In the genomic region with DNA sequence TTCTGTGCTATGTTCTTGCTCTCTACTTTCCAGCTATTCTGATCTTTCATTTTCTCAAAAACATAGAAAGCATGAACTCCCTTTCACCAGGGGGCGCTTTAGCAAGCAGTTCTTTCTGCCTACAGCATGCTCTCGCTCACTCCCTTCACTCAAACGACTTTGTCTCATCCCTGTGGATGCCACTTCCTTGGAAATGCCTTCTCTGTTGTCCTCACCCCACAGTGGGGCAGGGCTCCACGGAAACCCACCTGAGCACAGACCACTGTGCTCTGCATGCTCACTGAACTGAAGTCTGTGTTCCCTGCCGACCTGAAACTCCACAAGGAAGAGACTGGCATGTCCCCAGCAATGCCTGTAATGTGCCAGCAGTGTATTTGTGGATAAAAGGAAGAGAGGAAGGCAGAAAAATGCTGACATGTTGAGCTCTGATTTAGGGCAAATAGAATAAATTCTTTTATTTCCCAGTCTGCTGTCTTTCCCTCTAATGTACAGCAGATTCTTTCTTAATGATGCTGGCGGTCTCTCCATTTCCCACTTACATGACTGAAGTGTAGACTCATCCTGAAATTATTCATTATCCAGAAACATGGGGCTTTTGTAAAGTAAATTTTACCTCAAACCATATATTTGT, we compare ENCODE assay signal across 7 cellular contexts. TPM values are rescaled to one million over a fixed set of nuclear protein-coding genes. Genes with fewer than 3 reads are reported as not detected.
DNase-seq lines count a peak whose midpoint lies in the region; ATAC-seq and TF ChIP-seq lines count a peak whose summit lies in the region.

No MANE protein-coding gene starts in this region.

- H3K4me3 Mint-ChIP-seq in osteocyte (ENCODE audit: unreplicated experiment) (peak overlapping the region; percentile 72), immature natural killer cell (no peak overlapping the region)
- H3K4me3 Mint-ChIP-seq in CD4-positive, alpha-beta T cell, result no peak overlapping the region

- no peaks in the 10 kb centered on the region for H3K79me2 ChIP-seq in fibroblast of lung (ENCODE audit: control insufficient read depth, insufficient read depth, low read length)

- no peaks in the 10 kb centered on the region for H3K9me3 ChIP-seq in fibroblast of lung (ENCODE audit: control insufficient read depth, insufficient read depth, low read depth, low read length)
- H3K9me3 ChIP-seq in CD4-positive, alpha-beta T cell (ENCODE audit: control insufficient read depth, low read length), result peaks cover 7% of the 10 kb centered on the region

- H3K4me2 ChIP-seq in fibroblast of lung (ENCODE audit: extremely low read depth, insufficient read depth, low read length), result peak overlapping the region; percentile 94

- peak overlapping the region; percentile 31 to 37 (median 34) for H3K4me3 ChIP-seq in fibroblast of lung (replicated peaks in 1 of 4; ENCODE audit: control extremely low read depth in 1 of 4, insufficient read depth in 1 of 4, low read depth in 3 of 4, low read length in 4 of 4)

- H2AFZ ChIP-seq in fibroblast of lung (ENCODE audit: low read length), result peak overlapping the region; percentile 89

- no peak for ATAC-seq in CD4-positive, alpha-beta T cell (ENCODE audit: poor library complexity)

- peak overlapping the region; percentile 92 for H3K27ac Mint-ChIP-seq in osteocyte (ENCODE audit: unreplicated experiment)
- no peak overlapping the region for H3K27ac Mint-ChIP-seq in immature natural killer cell
- H3K27ac Mint-ChIP-seq in CD4-positive, alpha-beta T cell, result no peak overlapping the region

- peak overlapping the region; percentile 78 for H3K27ac ChIP-seq in fibroblast of lung (ENCODE audit: insufficient read depth, low read length)
- no peak overlapping the region for H3K27ac ChIP-seq in CD4-positive, alpha-beta T cell (ENCODE audit: low read depth, low read length)

- POLR2A ChIA-PET in CD4-positive, alpha-beta T cell (lab: Charles Lee), result no interaction called here

- H3K9me3 Mint-ChIP-seq in osteocyte (ENCODE audit: unreplicated experiment) (no peaks in the 10 kb centered on the region), immature natural killer cell (no peaks in the 10 kb centered on the region)
- H3K9me3 Mint-ChIP-seq in CD4-positive, alpha-beta T cell, result no peaks in the 10 kb centered on the region

- CTCF ChIA-PET in CD4-positive, alpha-beta T cell (lab: Charles Lee), result no interaction called here

- intact Hi-C loops in CD4-positive, alpha-beta T cell (cut with DNase I, micrococcal nuclease), result loop anchor here in 1 of 2 experiments (10.0 kb wide), 1 partner anchor 180 kb away; no protein-coding TSS in a partner anchor

- no peak overlapping the region for H3K9ac ChIP-seq in fibroblast of lung (ENCODE audit: insufficient read depth, low read length)

- H4K20me1 ChIP-seq in fibroblast of lung (ENCODE audit: control insufficient read depth, extremely low read depth, insufficient read depth, low read length), result no peaks in the 10 kb centered on the region

- H3K4me1 ChIP-seq in fibroblast of lung (ENCODE audit: control insufficient read depth, extremely low read depth, insufficient read depth, low read length), result peaks cover 5% of the 10 kb centered on the region

- H3K4me1 Mint-ChIP-seq in osteocyte (ENCODE audit: unreplicated experiment), result peaks cover 35% of the 10 kb centered on the region
- peaks cover 5 to 6% of the 10 kb centered on the region in 2 donors for H3K4me1 Mint-ChIP-seq in immature natural killer cell
- H3K4me1 Mint-ChIP-seq in CD4-positive, alpha-beta T cell (ENCODE audit: low read depth), result no peaks in the 10 kb centered on the region

- H3K27me3 Mint-ChIP-seq in osteocyte (ENCODE audit: unreplicated experiment) (no peaks in the 10 kb centered on the region), immature natural killer cell (ENCODE audit: low read depth in 3 of 3) (peaks cover 10 to 22% (median 20%) of the 10 kb centered on the region in 3 donors)
- peaks cover 60% of the 10 kb centered on the region for H3K27me3 Mint-ChIP-seq in CD4-positive, alpha-beta T cell

- no peaks in the 10 kb centered on the region for H3K27me3 ChIP-seq in fibroblast of lung (ENCODE audit: control insufficient read depth, insufficient read depth, low read length)
- H3K27me3 ChIP-seq in CD4-positive, alpha-beta T cell (ENCODE audit: control insufficient read depth, insufficient read depth, low read length), result peaks cover 43% of the 10 kb centered on the region

- DNase-seq in ELR (ENCODE audit: low read depth) (peak; percentile 74), HuH-7.5 (ENCODE audit: low spot score) (peak; percentile 59), SW480 (ENCODE audit: low spot score) (peak; percentile 63), fibroblast of lung (ENCODE audit: low read depth in 2 of 2) (peak; percentile 82 to 88), osteocyte (ENCODE audit: extremely low spot score, unreplicated experiment) (peak; percentile 86), immature natural killer cell (no peak)
- no peak for DNase-seq in CD4-positive, alpha-beta T cell

- no peaks in the 10 kb centered on the region for H3K36me3 ChIP-seq in fibroblast of lung (ENCODE audit: control insufficient read depth, insufficient read depth, low read length)

- H3K36me3 Mint-ChIP-seq in osteocyte (ENCODE audit: unreplicated experiment), result no peaks in the 10 kb centered on the region
- H3K36me3 Mint-ChIP-seq in immature natural killer cell, result no peaks in the 10 kb centered on the region
- H3K36me3 Mint-ChIP-seq in CD4-positive, alpha-beta T cell (ENCODE audit: low read depth), result no peaks in the 10 kb centered on the region

- TF ChIP-seq CTCF in fibroblast of lung (conservative IDR thresholded peaks at IDR 0.05 in 1 of 2, IDR thresholded peaks at IDR 0.05 in 1 of 2; ENCODE audit: low read depth in 1 of 2, low read length in 2 of 2) (peak; percentile 78 to 88), osteocyte (IDR thresholded peaks at IDR 0.05) (peak; percentile 92)
- no peak for TF ChIP-seq CTCF in CD4-positive, alpha-beta T cell (IDR thresholded peaks at IDR 0.05)

RNA-seq across cellular contexts. Expression of gene ROR2, which starts 4.9 kb away (rescaled TPM):
- 27.9 and 39.5 TPM in 2 replicates for total RNA-seq in fibroblast of lung
- polyA plus RNA-seq in fibroblast of lung, result 2.3 and 10.9 TPM in 2 replicates
- polyA plus RNA-seq in fibroblast of lung (2012), result 2.9 and 15.6 TPM in 2 replicates
- 8.7 and 34.6 TPM in 2 replicates for polyA minus RNA-seq in fibroblast of lung (ENCODE audit: low replicate concordance)
- total RNA-seq in osteocyte, result 43.0 and 48.2 TPM in 2 replicates
- not detected for polyA plus RNA-seq in immature natural killer cell
- total RNA-seq in CD4-positive, alpha-beta T cell, result not detected

Comparison
In these comparisons a context has a peak if more than half of its experiments do, and no peak if none do; other contexts are left out.
1. DNase-seq: peak in ELR (single experiment), HuH-7.5 (single experiment), SW480 (single experiment), fibroblast of lung (2 of 2) and osteocyte (single experiment); none in immature natural killer cell (0 of 3) and CD4-positive, alpha-beta T cell (0 of 10).
2. RNA of gene ROR2, which starts 4.9 kb away (total RNA-seq): 43.0 to 48.2 TPM in osteocyte and 27.9 to 39.5 TPM in fibroblast of lung; not detected in CD4-positive, alpha-beta T cell; every median in the first group is over 10 times any median in the second.